In the genomic region with DNA sequence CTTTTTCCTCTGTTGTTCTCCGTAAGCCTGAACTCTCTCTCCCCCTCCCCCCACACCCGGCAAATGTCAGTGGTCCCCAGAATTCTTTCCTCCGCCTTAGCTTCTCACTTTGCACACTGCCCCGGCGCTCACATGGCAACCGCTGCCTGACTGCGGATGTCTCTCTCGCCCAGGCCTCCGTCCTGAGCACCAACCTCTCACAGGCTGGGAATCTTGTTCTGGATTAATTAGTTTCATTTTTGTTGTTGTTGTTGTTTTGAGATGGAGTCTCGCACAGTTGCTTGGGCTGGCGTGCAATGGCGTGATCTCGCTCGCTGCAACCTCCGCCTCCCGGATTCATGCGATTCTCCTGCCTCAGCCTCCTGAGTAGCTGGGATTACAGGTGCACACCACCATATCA, we compare ENCODE assay signal across 33 cellular contexts. TPM values are rescaled to one million over a fixed set of nuclear protein-coding genes. Genes with fewer than 3 reads are reported as not detected.
"Had no signal": no experiment of that assay in that cellular context is flagged by ENCODE, and none has a peak within 500 bp of the region (broad histone marks: within the 10 kb centered on the region; RNA-seq: fewer than 3 reads in every experiment).

No MANE protein-coding gene starts in this region.

- H3K27ac Mint-ChIP-seq: activated B cell treated with CpG ODN at 0.5 μM for 24 hours; activated CD4-positive, alpha-beta T cell treated with anti-CD3 and anti-CD28 coated beads, Interleukin-2, amount 10 ng/mL, durations not matched to agents 24 days and 14 days; activated naive CD8-positive, alpha-beta T cell treated with anti-CD3 and anti-CD28 coated beads, Interleukin-2, amount 10 ng/mL, durations not matched to agents 7 days and 5 days; activated T-helper 17 cell treated with anti-CD3 and anti-CD28 coated beads, Interleukin-2, amount 50 U/mL, for 72 hours; T-helper 1 cell treated with Interleukin-12 subunit alpha and Interleukin-12 subunit beta and Interleukin-4 antibody, amounts not matched to agents 30 μg/mL and 1 μg/mL, for 36 hours had no signal

- H3K36me3 Mint-ChIP-seq: activated naive CD8-positive, alpha-beta T cell treated with anti-CD3 and anti-CD28 coated beads, Interleukin-2, amount 10 ng/mL, durations not matched to agents 7 days and 5 days had no signal

- H3K27ac ChIP-seq: adrenal gland, Peyer's patch had no signal

- H3K4me3 ChIP-seq: adrenal gland, Peyer's patch had no signal

- H3K4me1 ChIP-seq: adrenal gland, Peyer's patch had no signal

- H3K4me1 Mint-ChIP-seq: activated T-helper 17 cell treated with anti-CD3 and anti-CD28 coated beads, Interleukin-2, amount 50 U/mL, for 72 hours had no signal

- ATAC-seq: activated T-helper 17 cell treated with anti-CD3 and anti-CD28 coated beads, Interleukin-2, amount 50 U/mL, for 72 hours had no signal

- H3K36me3 ChIP-seq: adrenal gland, Peyer's patch had no signal

- FAIRE-seq: TTC549 had no signal

- H3K9me3 Mint-ChIP-seq: activated B cell treated with CpG ODN at 0.5 μM for 24 hours; activated CD4-positive, alpha-beta T cell treated with anti-CD3 and anti-CD28 coated beads, Interleukin-2, amount 10 ng/mL, durations not matched to agents 24 days and 14 days; activated naive CD8-positive, alpha-beta T cell treated with anti-CD3 and anti-CD28 coated beads, Interleukin-2, amount 10 ng/mL, durations not matched to agents 7 days and 5 days; activated T-helper 17 cell treated with anti-CD3 and anti-CD28 coated beads, Interleukin-2, amount 50 U/mL, for 72 hours; T-helper 1 cell treated with Interleukin-12 subunit alpha and Interleukin-12 subunit beta and Interleukin-4 antibody, amounts not matched to agents 30 μg/mL and 1 μg/mL, for 36 hours had no signal

- H3K27me3 Mint-ChIP-seq: activated B cell treated with CpG ODN at 0.5 μM for 24 hours; activated T-helper 17 cell treated with anti-CD3 and anti-CD28 coated beads, Interleukin-2, amount 50 U/mL, for 72 hours had no signal

- DNase-seq: activated B cell treated with CpG ODN at 0.5 μM for 24 hours; activated CD4-positive, alpha-beta T cell treated with anti-CD3 and anti-CD28 coated beads for 1 hour; activated CD4-positive, alpha-beta T cell treated with anti-CD3 and anti-CD28 coated beads, Interleukin-2, amount 10 ng/mL, durations not matched to agents 24 days and 14 days; activated CD4-positive, alpha-beta T cell treated with anti-CD3 and anti-CD28 coated beads, Interleukin-2, amount 50 U/mL, for 48 hours; activated CD8-positive, alpha-beta memory T cell treated with anti-CD3 and anti-CD28 coated beads for 24 hours; activated gamma-delta T cell; activated naive CD4-positive, alpha-beta T cell treated with anti-CD3 and anti-CD28 coated beads, Interleukin-2, amount 50 U/mL, for 16 hours; activated naive CD8-positive, alpha-beta T cell treated with anti-CD3 and anti-CD28 coated beads, Interleukin-2, amount 10 ng/mL, durations not matched to agents 7 days and 5 days; activated T-cell treated with anti-CD3 and anti-CD28 coated beads for 4 hours; activated T-cell treated with anti-CD3 and anti-CD28 coated beads, Interleukin-2, amount 50 U/mL, for 48 hours; adrenal gland; anterior cingulate cortex; cerebellar nuclear complex; KBM-7; NCI-H1092 treated with DMSO at 0.1 percent for 48 hours; NCI-H1417 treated with DMSO at 0.1 percent for 48 hours; NCI-H1694; NCI-H2029; NCI-H2107; NCI-H2171 treated with DMSO at 0.1 percent for 48 hours; NCI-H345; NCI-H510A; NCI-H69; NK-92 treated with Interleukin-12 subunit alpha and Interleukin-12 subunit beta, amount 100 ng/mL, for 24 hours; OCI-M1; SHP77 treated with DMSO at 0.1 percent for 48 hours had no signal

- H3K4me3 Mint-ChIP-seq: activated B cell treated with CpG ODN at 0.5 μM for 24 hours; activated CD4-positive, alpha-beta T cell treated with anti-CD3 and anti-CD28 coated beads, Interleukin-2, amount 10 ng/mL, durations not matched to agents 24 days and 14 days; activated naive CD8-positive, alpha-beta T cell treated with anti-CD3 and anti-CD28 coated beads, Interleukin-2, amount 10 ng/mL, durations not matched to agents 7 days and 5 days; activated T-helper 17 cell treated with anti-CD3 and anti-CD28 coated beads, Interleukin-2, amount 50 U/mL, for 72 hours; T-helper 1 cell treated with Interleukin-12 subunit alpha and Interleukin-12 subunit beta and Interleukin-4 antibody, amounts not matched to agents 30 μg/mL and 1 μg/mL, for 36 hours had no signal

- H3K9me3 ChIP-seq: adrenal gland, Peyer's patch had no signal

- H3K27me3 ChIP-seq: adrenal gland, Peyer's patch had no signal

RNA-seq across cellular contexts. Expression of a gene that starts 45.0 kb away (rescaled TPM):
- total RNA-seq: activated B cell treated with CpG ODN at 0.5 μM for 24 hours; activated CD4-positive, alpha-beta T cell treated with anti-CD3 and anti-CD28 coated beads, Interleukin-2, amount 10 ng/mL, durations not matched to agents 24 days and 14 days; activated naive CD8-positive, alpha-beta T cell treated with anti-CD3 and anti-CD28 coated beads, Interleukin-2, amount 10 ng/mL, durations not matched to agents 7 days and 5 days; activated T-helper 17 cell treated with anti-CD3 and anti-CD28 coated beads, Interleukin-2, amount 50 U/mL, for 72 hours; LHCN-M2; M059J; Peyer's patch; SK-MEL-5 had no signal
